ENCODE assay signal across 25 cellular contexts in the genomic region with DNA sequence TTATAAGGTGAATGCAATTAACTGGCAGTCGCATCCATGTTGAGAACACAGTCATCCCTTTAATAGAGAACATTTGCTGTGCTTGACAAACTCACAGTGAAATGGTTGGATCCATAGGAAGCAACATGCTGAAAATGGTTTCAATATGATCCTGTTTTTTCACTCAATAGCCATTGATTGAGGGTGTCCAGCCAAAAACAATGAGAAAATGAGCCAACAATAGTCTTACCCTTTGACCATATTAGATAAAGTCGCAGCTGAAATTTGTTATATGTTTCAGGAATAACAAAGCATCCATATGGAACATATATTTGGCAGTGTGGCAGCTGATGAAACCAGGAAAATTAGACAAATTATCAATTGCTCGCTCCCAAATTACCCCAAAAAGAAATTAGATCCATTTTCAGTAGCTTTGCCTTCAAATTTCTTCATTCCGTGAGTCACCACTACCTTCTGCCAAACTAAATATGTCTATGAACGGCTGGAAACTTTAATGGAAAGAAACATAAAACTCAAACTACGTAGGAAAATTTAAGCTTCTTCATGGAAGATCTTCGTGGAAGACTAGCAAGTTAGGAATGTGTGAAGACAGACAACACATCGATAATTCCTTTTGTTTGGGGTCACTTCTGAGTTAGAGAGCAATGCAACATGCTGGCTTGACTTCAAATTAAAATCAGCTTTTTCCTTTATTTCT. TPM values are rescaled to one million over a fixed set of nuclear protein-coding genes. Genes with fewer than 3 reads are reported as not detected.
DNase-seq lines count a peak whose midpoint lies in the region; ATAC-seq, FAIRE-seq and TF ChIP-seq lines count a peak whose summit lies in the region.
"Had no signal": no experiment of that assay in that cellular context is flagged by ENCODE, and none has a peak within 500 bp of the region (broad histone marks: within the 10 kb centered on the region; RNA-seq: fewer than 3 reads in every experiment).

No MANE protein-coding gene starts in this region.

- TF ChIP-seq CTCF in astrocyte (IDR thresholded peaks at IDR 0.05; ENCODE audit: insufficient read depth, low read depth, low read length) (no peak), fibroblast of the aortic adventitia (IDR thresholded peaks at IDR 0.05; ENCODE audit: insufficient read depth, low read length) (no peak)

- H3K4me2 ChIP-seq in astrocyte (ENCODE audit: low read length) (peak overlapping the region; percentile 15), skeletal muscle satellite cell (ENCODE audit: low read length) (peak overlapping the region; percentile 2)
- H3K4me2 ChIP-seq: neural progenitor cell had no signal

- H3K9me3 Mint-ChIP-seq in astrocyte (ENCODE audit: unreplicated experiment): peaks cover 1% of the 10 kb centered on the region
- H3K9me3 Mint-ChIP-seq: neural progenitor cell had no signal

- H2AFZ ChIP-seq in astrocyte (ENCODE audit: low read depth, low read length): no peak overlapping the region
- H2AFZ ChIP-seq: neural progenitor cell had no signal

- no peaks in the 10 kb centered on the region for H3K4me1 Mint-ChIP-seq in astrocyte (ENCODE audit: low read depth, unreplicated experiment)
- H3K4me1 Mint-ChIP-seq: B cell, neural progenitor cell had no signal

- no peak overlapping the region for H3K27ac Mint-ChIP-seq in astrocyte (ENCODE audit: unreplicated experiment)
- H3K27ac Mint-ChIP-seq: B cell, neural progenitor cell had no signal

- H3K4me3 ChIP-seq in astrocyte (ENCODE audit: insufficient read depth, low read depth, low read length) (no peak overlapping the region), fibroblast of the aortic adventitia (ENCODE audit: low read depth, low read length) (no peak overlapping the region), skeletal muscle satellite cell (ENCODE audit: low read length) (no peak overlapping the region)
- H3K4me3 ChIP-seq: neural progenitor cell, transverse colon had no signal

- H4K20me1 ChIP-seq in astrocyte (ENCODE audit: insufficient read depth, low read length): no peaks in the 10 kb centered on the region

- FAIRE-seq in astrocyte (lab: Jason Lieb, UNC): no peak
- FAIRE-seq: colon, endometrium, GM18507 had no signal

- H3K36me3 ChIP-seq in astrocyte (ENCODE audit: insufficient read depth, low read length): no peaks in the 10 kb centered on the region
- H3K36me3 ChIP-seq in skeletal muscle satellite cell (ENCODE audit: insufficient read depth, low read length): no peaks in the 10 kb centered on the region
- H3K36me3 ChIP-seq: neural progenitor cell, transverse colon had no signal

- H3K27me3 ChIP-seq in astrocyte (ENCODE audit: insufficient read depth, low read length) (no peaks in the 10 kb centered on the region), skeletal muscle satellite cell (ENCODE audit: control insufficient read depth, insufficient read depth, low read length) (peaks cover 3% of the 10 kb centered on the region)
- H3K27me3 ChIP-seq: neural progenitor cell, transverse colon had no signal

- H3K4me3 Mint-ChIP-seq in astrocyte (ENCODE audit: unreplicated experiment): no peak overlapping the region
- H3K4me3 Mint-ChIP-seq: B cell, neural progenitor cell had no signal

- H3K79me2 ChIP-seq in astrocyte (ENCODE audit: insufficient read depth, low read length): no peaks in the 10 kb centered on the region

- H3K9me3 ChIP-seq in astrocyte (ENCODE audit: insufficient read depth, low read depth, low read length): no peaks in the 10 kb centered on the region
- H3K9me3 ChIP-seq in skeletal muscle satellite cell (replicated peaks; ENCODE audit: low read length): no peaks in the 10 kb centered on the region
- H3K9me3 ChIP-seq: transverse colon had no signal

- DNase-seq in EL: peak; percentile 22
- DNase-seq in astrocyte (ENCODE audit: low read depth): peak; percentile 80
- peak; percentile 74 for DNase-seq in fibroblast of the aortic adventitia (ENCODE audit: low read depth)
- no peak for DNase-seq in stimulated activated CD4-positive, alpha-beta T cell treated with anti-CD3 and anti-CD28 coated beads, Interleukin-2, amount 100 ng/mL, for 24 hours
- no peak for DNase-seq in T1000 (lab: John Stamatoyannopoulos, UW)
- DNase-seq: activated CD4-positive, alpha-beta T cell treated with anti-CD3 and anti-CD28 coated beads, Interleukin-2, amount 50 U/mL, for 4 hours; left colon; NCI-H1436; NCI-H2171 treated with DMSO at 0.1 percent for 48 hours; NCI-H748 treated with DMSO at 0.1 percent for 48 hours; SHP77 treated with DMSO at 0.1 percent for 48 hours; stimulated activated naive CD4-positive, alpha-beta T cell; transverse colon had no signal

- ATAC-seq in GM21717 (IDR thresholded peaks at IDR 0.05; ENCODE audit: unreplicated experiment) (no peak), HG02938 (IDR thresholded peaks at IDR 0.05; ENCODE audit: unreplicated experiment) (no peak)
- ATAC-seq: left colon had no signal

- peaks cover 3% of the 10 kb centered on the region for H3K4me1 ChIP-seq in astrocyte (ENCODE audit: insufficient read depth, low read length)
- H3K4me1 ChIP-seq in skeletal muscle satellite cell (ENCODE audit: control insufficient read depth, insufficient read depth, low read length): peaks cover 19% of the 10 kb centered on the region
- H3K4me1 ChIP-seq: neural progenitor cell, transverse colon had no signal

- no peaks in the 10 kb centered on the region for H3K36me3 Mint-ChIP-seq in astrocyte (ENCODE audit: low read depth, unreplicated experiment)
- H3K36me3 Mint-ChIP-seq: neural progenitor cell had no signal

- H3K27me3 Mint-ChIP-seq in astrocyte (ENCODE audit: low read depth, unreplicated experiment): no peaks in the 10 kb centered on the region

- peak overlapping the region; percentile 47 for H3K27ac ChIP-seq in astrocyte (ENCODE audit: low read depth, low read length)
- H3K27ac ChIP-seq: neural progenitor cell, transverse colon, VCaP had no signal

- no peak overlapping the region for H3K9ac ChIP-seq in astrocyte (ENCODE audit: low read length)
- no peak overlapping the region for H3K9ac ChIP-seq in skeletal muscle satellite cell (ENCODE audit: low read depth, low read length)
- H3K9ac ChIP-seq: neural progenitor cell had no signal

RNA-seq across cellular contexts. Expression of gene IGF1, which starts 17.4 kb away (rescaled TPM):
- total RNA-seq in astrocyte (1.9 and 2.3 TPM in 2 replicates), fibroblast of the aortic adventitia (ENCODE audit: low replicate concordance) (0.63 and 6.1 TPM in 2 replicates)
- total RNA-seq in skeletal muscle satellite cell (2012; rRNA removed): not detected in 2 replicates
- total RNA-seq: B cell, Daoy, mononuclear cell, OCI-LY7 had no signal

Comparison
In these comparisons a context has a peak if more than half of its experiments do, and no peak if none do; other contexts are left out.
1. DNase-seq: peak in EL (single experiment), astrocyte (single experiment) and fibroblast of the aortic adventitia (single experiment); none in stimulated activated CD4-positive, alpha-beta T cell treated with anti-CD3 and anti-CD28 coated beads, Interleukin-2, amount 100 ng/mL, for 24 hours (0 of 2) and T1000 (single experiment).